In the genomic region with DNA sequence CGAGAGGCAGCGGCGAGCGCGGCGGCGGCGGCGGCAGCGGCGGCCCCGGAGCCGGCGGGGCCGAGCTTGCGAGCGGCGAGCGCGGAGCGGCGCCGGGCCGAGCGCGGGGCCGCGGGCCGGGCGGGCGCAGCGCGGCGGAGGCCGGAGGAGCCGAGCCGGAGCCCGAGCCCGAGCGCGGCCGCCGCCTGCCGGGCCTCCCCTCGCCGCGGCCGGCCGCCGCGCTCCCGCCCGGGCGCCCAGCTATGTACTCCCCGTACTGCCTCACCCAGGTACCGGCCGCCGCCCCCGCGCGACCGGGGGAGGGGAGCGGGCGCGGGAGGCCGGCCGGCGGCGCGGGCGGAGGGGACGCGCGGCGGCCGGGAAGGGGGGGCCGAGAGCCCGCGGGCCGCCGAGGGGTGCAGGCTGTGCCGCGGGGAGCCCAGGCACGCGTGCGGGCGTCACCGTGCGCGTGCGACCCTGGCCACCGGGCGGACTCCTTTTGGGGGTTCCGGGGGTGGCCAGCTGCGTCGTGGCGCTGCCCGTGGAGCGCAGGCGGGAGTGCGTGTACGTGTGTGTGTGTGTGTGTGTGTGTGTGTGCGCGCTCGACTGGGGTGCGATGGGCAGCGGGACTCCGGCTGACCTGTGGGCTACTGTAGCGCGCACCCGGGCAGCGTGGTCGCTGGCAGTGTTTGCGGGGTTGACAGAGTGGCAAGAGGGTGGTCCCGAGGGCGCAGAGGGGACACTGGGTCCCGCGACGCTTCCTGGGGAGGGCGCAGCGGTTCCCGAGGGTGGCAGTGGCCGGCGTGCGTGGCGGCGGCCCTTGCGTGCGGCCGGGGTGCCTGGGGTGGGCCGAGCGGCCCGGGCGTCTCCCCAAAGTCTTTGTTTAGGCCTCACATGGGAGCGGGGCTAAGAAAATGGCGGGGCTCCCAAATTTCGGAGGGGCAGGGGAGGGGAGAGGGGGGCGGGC, we compare ENCODE assay signal across 8 cellular contexts. TPM values are rescaled to one million over a fixed set of nuclear protein-coding genes. Genes with fewer than 3 reads are reported as not detected.
DNase-seq lines count a peak whose midpoint lies in the region; ATAC-seq, FAIRE-seq and TF ChIP-seq lines count a peak whose summit lies in the region.

No MANE protein-coding gene starts in this region.

- no peaks in the 10 kb centered on the region for H3K9me3 ChIP-seq in adrenal gland (replicated peaks in 1 of 3)
- H3K9me3 ChIP-seq in iPS-18c (ENCODE audit: control insufficient read depth, insufficient read depth, low read length): no peaks in the 10 kb centered on the region

- peak overlapping the region in 4 of 5 donors; percentile 31 to 92 (median 65) for H3K27ac ChIP-seq in adrenal gland

- H3K4me3 Mint-ChIP-seq in stimulated activated effector memory CD8-positive, alpha-beta T cell treated with anti-CD3 and anti-CD28 coated beads, Interleukin-12 subunit alpha, Interleukin-12 subunit beta, amount 100 ng/mL, for 72 hours: peak overlapping the region; percentile 76

- no peak overlapping the region for H3K27ac Mint-ChIP-seq in stimulated activated effector memory CD8-positive, alpha-beta T cell treated with anti-CD3 and anti-CD28 coated beads, Interleukin-12 subunit alpha, Interleukin-12 subunit beta, amount 100 ng/mL, for 72 hours

- TF ChIP-seq CTCF in AG04449 (IDR thresholded peaks at IDR 0.05; ENCODE audit: insufficient read depth, low read length, missing control alignments): no peak
- TF ChIP-seq CTCF in adrenal gland (IDR thresholded peaks at IDR 0.05): peak in 1 of 6 experiments; percentile 8

- no peak for DNase-seq in AG04449 (ENCODE audit: low read depth, low spot score)
- peak; percentile 65 for DNase-seq in H54 (ENCODE audit: insufficient read length, low spot score)
- DNase-seq in adrenal gland: peak in 5 of 7 donors; percentile 41 to 62 (median 55)
- DNase-seq in stimulated activated effector memory CD8-positive, alpha-beta T cell treated with anti-CD3 and anti-CD28 coated beads, Interleukin-12 subunit alpha, Interleukin-12 subunit beta, amount 100 ng/mL, for 72 hours (ENCODE audit: low spot score in 2 of 2): no peak
- DNase-seq in NCI-H2171 (lab: John Stamatoyannopoulos, UW): no peak

- no peaks in the 10 kb centered on the region for H3K36me3 ChIP-seq in adrenal gland (replicated peaks in 1 of 2)

- 0 to 40% (median 0%) methylated on average over 1 to 127 of the region's 138 CpGs for WGBS in adrenal gland, 4 donors

- peaks cover 13% of the 10 kb centered on the region for H3K4me1 Mint-ChIP-seq in stimulated activated effector memory CD8-positive, alpha-beta T cell treated with anti-CD3 and anti-CD28 coated beads, Interleukin-12 subunit alpha, Interleukin-12 subunit beta, amount 100 ng/mL, for 72 hours

- H3K9me3 Mint-ChIP-seq in stimulated activated effector memory CD8-positive, alpha-beta T cell treated with anti-CD3 and anti-CD28 coated beads, Interleukin-12 subunit alpha, Interleukin-12 subunit beta, amount 100 ng/mL, for 72 hours: no peaks in the 10 kb centered on the region

- H3K36me3 Mint-ChIP-seq in stimulated activated effector memory CD8-positive, alpha-beta T cell treated with anti-CD3 and anti-CD28 coated beads, Interleukin-12 subunit alpha, Interleukin-12 subunit beta, amount 100 ng/mL, for 72 hours: no peaks in the 10 kb centered on the region

- TF ChIP-seq POLR2A in H54 (IDR thresholded peaks at IDR 0.05; ENCODE audit: low read depth, low read length) (no peak), adrenal gland (IDR thresholded peaks at IDR 0.05) (no peak)

- POLR2A ChIA-PET in AG04449 (lab: Yijun Ruan, JAX): interaction anchor here (1.8 kb wide), 1 partner anchor 48 kb away, joined by 4 read pairs; no protein-coding TSS in a partner anchor

- no peaks in the 10 kb centered on the region for H3K27me3 ChIP-seq in adrenal gland

- peak; percentile 33 for ATAC-seq in stimulated activated effector memory CD8-positive, alpha-beta T cell treated with anti-CD3 and anti-CD28 coated beads, Interleukin-12 subunit alpha, Interleukin-12 subunit beta, amount 100 ng/mL, for 72 hours
- ATAC-seq in HG03139 (IDR thresholded peaks at IDR 0.05; ENCODE audit: unreplicated experiment) (no peak), HG02885 (IDR thresholded peaks at IDR 0.05; ENCODE audit: poor library complexity, unreplicated experiment) (no peak)

- H3K4me1 ChIP-seq in adrenal gland (replicated peaks in 1 of 2): peaks cover 8% of the 10 kb centered on the region in 2 donors

- CTCF ChIA-PET in AG04449 (lab: Yijun Ruan, JAX): interaction anchor here (0.9 to 3.9 kb wide), 6 partner anchors 9 to 66 kb away, joined by 3 to 25 read pairs (median 4); no protein-coding TSS in a partner anchor

- FAIRE-seq in H54 (lab: Jason Lieb, UNC): no peak

- intact Hi-C loops in adrenal gland (cut with DNase I): loop anchor here in 1 of 2 donors (2.0 kb wide), 1 partner anchor 15 kb away; no protein-coding TSS in a partner anchor

- H3K4me3 ChIP-seq in AG04449 (ENCODE audit: low read depth, low read length): peak overlapping the region; percentile 80
- peak overlapping the region in 3 of 4 donors; percentile 33 to 65 (median 36) for H3K4me3 ChIP-seq in adrenal gland
- H3K4me3 ChIP-seq in iPS-18c (ENCODE audit: insufficient read depth, low read depth, low read length): peak overlapping the region; percentile 24; the same call in 1 of the 2 replicates

RNA-seq across cellular contexts. Expression of a gene that starts 0.6 kb away (rescaled TPM):
- 10 to 100 TPM; 25.6 to 72.8 (median 36.5) TPM for total RNA-seq in adrenal gland
- polyA plus RNA-seq in adrenal gland: 10 to 100 TPM in 1 of 3 donors, 1 to 10 TPM in 2; 4.9 to 18.0 (median 9.4) TPM

RNA-seq across cellular contexts. Expression of a gene that starts 26.5 kb away (rescaled TPM):
- 1 to 10 TPM in 5 of 8 donors, under 1 TPM in 3; 0.35 to 2.3 (median 1.3) TPM for total RNA-seq in adrenal gland
- polyA plus RNA-seq in adrenal gland: under 1 TPM; 0.27 to 0.34 (median 0.32) TPM

RNA-seq across cellular contexts. Expression of a gene that starts 38.8 kb away (rescaled TPM):
- total RNA-seq in adrenal gland: 100 to 1,000 TPM in 1 of 8 donors, 10 to 100 TPM in 7; 26.1 to 101 (median 41.2) TPM
- 100 to 1,000 TPM in 2 of 3 donors, 10 to 100 TPM in 1; 16.5 to 213 (median 183) TPM for polyA plus RNA-seq in adrenal gland

RNA-seq across cellular contexts. Expression of a gene that starts 50.2 kb away (rescaled TPM):
- total RNA-seq in adrenal gland: 100 to 1,000 TPM in 5 of 8 donors, 10 to 100 TPM in 3; 66.5 to 146 (median 108) TPM
- 100 to 1,000 TPM; 112 to 240 (median 206) TPM for polyA plus RNA-seq in adrenal gland

RNA-seq across cellular contexts. Expression of a gene that starts 57.5 kb away (rescaled TPM):
- 1,000 to 10,000 TPM in 2 of 8 donors, 100 to 1,000 TPM in 6; 271 to 1,489 (median 613) TPM for total RNA-seq in adrenal gland
- polyA plus RNA-seq in adrenal gland: 1,000 to 10,000 TPM in 1 of 3 donors, 100 to 1,000 TPM in 2; 224 to 1,230 (median 336) TPM

Comparison
In these comparisons a context has a peak if more than half of its experiments do, and no peak if none do; other contexts are left out.
1. DNase-seq: peak in H54 (single experiment) and adrenal gland (5 of 7); none in AG04449 (single experiment), stimulated activated effector memory CD8-positive, alpha-beta T cell treated with anti-CD3 and anti-CD28 coated beads, Interleukin-12 subunit alpha, Interleukin-12 subunit beta, amount 100 ng/mL, for 72 hours (0 of 2) and NCI-H2171 (single experiment).
2. H3K4me3 ChIP-seq: peak in every context shown above with its lines; median percentile 80 in AG04449; 36 in adrenal gland; 24 in iPS-18c.